Comparison of ENCODE assay signal across 19 cellular contexts in the genomic region with DNA sequence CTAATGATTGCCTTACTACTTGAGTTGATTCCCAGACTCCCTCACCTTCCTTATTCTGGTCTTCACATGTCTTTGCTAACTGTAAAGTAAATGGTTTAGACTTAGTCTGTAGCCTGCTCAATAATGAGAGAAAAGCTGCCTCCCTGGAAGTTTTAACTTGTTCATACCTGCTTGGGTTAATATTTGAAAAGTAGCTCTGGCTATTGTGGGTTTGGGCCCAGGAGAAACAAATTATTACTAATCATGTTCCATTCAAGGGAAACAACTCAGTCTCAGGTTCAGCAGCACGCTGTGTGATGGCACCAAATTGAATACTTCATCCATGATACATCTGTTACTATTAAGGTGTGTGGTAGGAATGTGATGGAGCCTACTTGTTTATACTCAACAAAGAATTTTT.
DNase-seq lines count a peak whose midpoint lies in the region; ATAC-seq, FAIRE-seq and TF ChIP-seq lines count a peak whose summit lies in the region.
"Had no signal": no experiment of that assay in that cellular context is flagged by ENCODE, and none has a peak within 500 bp of the region (broad histone marks: within the 10 kb centered on the region; RNA-seq: fewer than 3 reads in every experiment).

No MANE protein-coding gene starts in this region.

- H3K4me1 ChIP-seq in cardiac muscle cell (ENCODE audit: low read depth) (no peaks in the 10 kb centered on the region), foreskin keratinocyte (no peaks in the 10 kb centered on the region)

- H3K27me3 ChIP-seq in cardiac muscle cell, result no peaks in the 10 kb centered on the region
- H3K27me3 ChIP-seq in bronchial epithelial cell (ENCODE audit: control insufficient read depth, insufficient read depth, low read length), result no peaks in the 10 kb centered on the region
- no peaks in the 10 kb centered on the region for H3K27me3 ChIP-seq in foreskin keratinocyte

- FAIRE-seq in bronchial epithelial cell (lab: Jason Lieb, UNC), result no peak
- FAIRE-seq: GM12892, H1 had no signal

- H3K36me3 ChIP-seq in cardiac muscle cell, result peaks cover 49% of the 10 kb centered on the region
- H3K36me3 ChIP-seq in bronchial epithelial cell (ENCODE audit: control insufficient read depth, insufficient read depth, low read length), result peaks cover 10% of the 10 kb centered on the region

- no peak for TF ChIP-seq CTCF in cardiac muscle cell (IDR thresholded peaks at IDR 0.05; ENCODE audit: low read depth, low read length)
- TF ChIP-seq CTCF in bronchial epithelial cell (IDR thresholded peaks at IDR 0.05; ENCODE audit: insufficient read depth, low read length, severe bottlenecking), result no peak
- no peak for TF ChIP-seq CTCF in foreskin keratinocyte (conservative IDR thresholded peaks at IDR 0.05)
- no peak for TF ChIP-seq CTCF in GM20000 (IDR thresholded peaks at IDR 0.05; ENCODE audit: extremely low read depth, missing control alignments)

- intact Hi-C loops in left cardiac atrium (cut with DNase I), result loop anchor here in 1 of 2 donors (5.0 kb wide), 1 partner anchor 129 kb away; the partner anchor contains the start of gene GJA3

- H3K4me3 ChIP-seq in cardiac muscle cell (no peak overlapping the region), bronchial epithelial cell (ENCODE audit: low read depth, low read length) (no peak overlapping the region)
- H3K4me3 ChIP-seq: GM23248 had no signal

- no peak for DNase-seq in cardiac muscle cell (ENCODE audit: low read depth in 1 of 2, low spot score in 1 of 2)
- no peak for DNase-seq in left cardiac atrium
- peak; percentile 15 for DNase-seq in bronchial epithelial cell (ENCODE audit: low read depth)
- DNase-seq in foreskin keratinocyte, result peak; percentile 51 to 73
- DNase-seq in renal cortical epithelial cell (ENCODE audit: low read depth), result peak; percentile 63
- no peak for DNase-seq in NCI-H1092 treated with DMSO at 0.1 percent for 48 hours (lab: John Stamatoyannopoulos, UW)
- DNase-seq in GM20000 (ENCODE audit: low spot score), result no peak
- DNase-seq: C1 segment of cervical spinal cord; Calu3; CD4-positive, alpha-beta memory T cell; COR-L47; DMS53; DMS79 treated with DMSO at 0.1 percent for 48 hours; GM23248; H7; HCEC 1CT had no signal

- ATAC-seq in left cardiac atrium (no peak), foreskin keratinocyte (peak; percentile 44), HG03432 (IDR thresholded peaks at IDR 0.05; ENCODE audit: unreplicated experiment) (no peak)

- H3K9me3 ChIP-seq in cardiac muscle cell (ENCODE audit: low read depth), result no peaks in the 10 kb centered on the region

- H3K27ac ChIP-seq in cardiac muscle cell, result peak overlapping the region; percentile 20
- H3K27ac ChIP-seq in foreskin keratinocyte, result no peak overlapping the region
- H3K27ac ChIP-seq: GM23248 had no signal

Comparison
In these comparisons a context has a peak if more than half of its experiments do, and no peak if none do; other contexts are left out.
1. DNase-seq: peak in bronchial epithelial cell (single experiment), foreskin keratinocyte (2 of 2) and renal cortical epithelial cell (single experiment); none in cardiac muscle cell (0 of 2), left cardiac atrium (single experiment), NCI-H1092 treated with DMSO at 0.1 percent for 48 hours (single experiment) and GM20000 (single experiment).